Comparison of ENCODE assay signal across 1 cellular context in the genomic region with DNA sequence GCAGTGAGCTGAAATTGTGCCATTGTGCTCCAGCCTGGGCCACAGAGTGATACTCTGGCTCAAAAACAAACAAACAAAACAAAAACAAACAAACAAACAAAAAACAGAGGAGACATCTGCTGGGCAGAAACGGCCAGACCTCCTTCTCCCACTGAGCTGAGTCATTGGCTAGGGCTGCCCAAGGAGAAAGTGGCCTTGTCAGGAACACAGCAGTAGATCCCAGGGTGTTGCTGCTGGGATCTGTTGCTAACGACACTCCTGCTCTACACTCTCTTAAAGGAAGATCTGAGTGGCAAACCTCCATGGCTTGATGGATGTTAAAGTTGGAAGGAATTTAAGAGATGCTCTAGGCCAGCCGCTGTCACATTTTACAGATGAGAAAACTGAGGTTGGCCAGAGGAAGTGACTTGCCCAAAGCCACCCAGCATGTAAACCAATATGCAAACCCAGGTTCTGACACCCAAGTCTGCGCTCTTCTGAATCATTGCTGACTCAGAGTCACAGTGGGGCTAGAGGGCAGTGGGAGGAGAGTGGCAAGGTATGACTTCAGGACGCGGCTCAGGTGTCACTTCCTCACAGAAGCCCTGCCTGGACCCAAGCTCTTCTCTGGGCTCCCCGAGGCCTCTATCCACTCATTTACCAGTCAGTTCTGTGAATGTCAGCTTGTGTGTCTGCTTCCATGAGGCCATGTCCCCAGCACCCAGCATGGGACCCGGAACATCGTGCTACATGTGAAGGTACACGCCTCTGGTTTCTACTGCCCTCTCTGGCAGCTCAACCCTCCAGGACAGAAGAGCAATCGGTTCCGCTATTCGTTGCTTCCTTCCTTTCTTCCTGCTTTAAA.
TF ChIP-seq lines count a peak whose summit lies in the region.

No MANE protein-coding gene starts in this region.

TF ChIP-seq in K562, 482 proteins besides CTCF, POLR2A, EP300 and RAD21 (continued from another document):
- peak; percentile 33; the same call in 1 of the 2 replicates for TF ChIP-seq CUX1 (CRISPR knock-in tag; IDR thresholded peaks at IDR 0.05)
- TF ChIP-seq SMARCA4 (IDR thresholded peaks at IDR 0.05) = peak; percentile 63; the same call in 1 of the 2 replicates
- no peak for TF ChIP-seq NFE2L1 (tag; IDR thresholded peaks at IDR 0.05; ENCODE audit: borderline replicate concordance, low read depth)
- TF ChIP-seq, protein P1, sequence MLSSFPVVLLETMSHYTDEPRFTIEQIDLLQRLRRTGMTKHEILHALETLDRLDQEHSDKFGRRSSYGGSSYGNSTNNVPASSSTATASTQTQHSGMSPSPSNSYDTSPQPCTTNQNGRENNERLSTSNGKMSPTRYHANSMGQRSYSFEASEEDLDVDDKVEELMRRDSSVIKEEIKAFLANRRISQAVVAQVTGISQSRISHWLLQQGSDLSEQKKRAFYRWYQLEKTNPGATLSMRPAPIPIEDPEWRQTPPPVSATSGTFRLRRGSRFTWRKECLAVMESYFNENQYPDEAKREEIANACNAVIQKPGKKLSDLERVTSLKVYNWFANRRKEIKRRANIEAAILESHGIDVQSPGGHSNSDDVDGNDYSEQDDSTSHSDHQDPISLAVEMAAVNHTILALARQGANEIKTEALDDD (IDR thresholded peaks at IDR 0.05) = no peak
- no peak for TF ChIP-seq SIN3A (IDR thresholded peaks at IDR 0.05; ENCODE audit: borderline replicate concordance in 2 of 2, control insufficient read depth in 1 of 2, low read depth in 2 of 2, low read length in 2 of 2)
- TF ChIP-seq, protein P2, sequence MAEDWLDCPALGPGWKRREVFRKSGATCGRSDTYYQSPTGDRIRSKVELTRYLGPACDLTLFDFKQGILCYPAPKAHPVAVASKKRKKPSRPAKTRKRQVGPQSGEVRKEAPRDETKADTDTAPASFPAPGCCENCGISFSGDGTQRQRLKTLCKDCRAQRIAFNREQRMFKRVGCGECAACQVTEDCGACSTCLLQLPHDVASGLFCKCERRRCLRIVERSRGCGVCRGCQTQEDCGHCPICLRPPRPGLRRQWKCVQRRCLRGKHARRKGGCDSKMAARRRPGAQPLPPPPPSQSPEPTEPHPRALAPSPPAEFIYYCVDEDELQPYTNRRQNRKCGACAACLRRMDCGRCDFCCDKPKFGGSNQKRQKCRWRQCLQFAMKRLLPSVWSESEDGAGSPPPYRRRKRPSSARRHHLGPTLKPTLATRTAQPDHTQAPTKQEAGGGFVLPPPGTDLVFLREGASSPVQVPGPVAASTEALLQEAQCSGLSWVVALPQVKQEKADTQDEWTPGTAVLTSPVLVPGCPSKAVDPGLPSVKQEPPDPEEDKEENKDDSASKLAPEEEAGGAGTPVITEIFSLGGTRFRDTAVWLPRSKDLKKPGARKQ (CRISPR knock-in tag; IDR thresholded peaks at IDR 0.05) = no peak
- TF ChIP-seq FOXP1 (CRISPR knock-in tag; IDR thresholded peaks at IDR 0.05) = peak; percentile 67; the same call in 1 of the 2 replicates
- no peak for TF ChIP-seq NR2C2 (CRISPR knock-in tag; IDR thresholded peaks at IDR 0.05)
- TF ChIP-seq NR2C2 (tag; IDR thresholded peaks at IDR 0.05) = peak; percentile 66
- peak; percentile 80; the same call in 1 of the 2 replicates for TF ChIP-seq JUND (IDR thresholded peaks at IDR 0.05; ENCODE audit: borderline replicate concordance, low read depth, low read length)
- TF ChIP-seq JUND (tag; IDR thresholded peaks at IDR 0.05; ENCODE audit: borderline replicate concordance, low read depth, low read length) = peak; percentile 82
- TF ChIP-seq CHD4 (IDR thresholded peaks at IDR 0.05; ENCODE audit: insufficient read depth, insufficient replicate concordance, low read depth, low read length, poor library complexity, severe bottlenecking) = peak; percentile 45
- no peak for TF ChIP-seq RUNX1 (IDR thresholded peaks at IDR 0.05; ENCODE audit: low read depth)
- 0 out of 2 replicates have a peak, but pooled peaks have one; percentile 1 for TF ChIP-seq MAFF (IDR thresholded peaks at IDR 0.05; ENCODE audit: low read length)
